ENCODE assay signal across 8 cellular contexts in the genomic region with DNA sequence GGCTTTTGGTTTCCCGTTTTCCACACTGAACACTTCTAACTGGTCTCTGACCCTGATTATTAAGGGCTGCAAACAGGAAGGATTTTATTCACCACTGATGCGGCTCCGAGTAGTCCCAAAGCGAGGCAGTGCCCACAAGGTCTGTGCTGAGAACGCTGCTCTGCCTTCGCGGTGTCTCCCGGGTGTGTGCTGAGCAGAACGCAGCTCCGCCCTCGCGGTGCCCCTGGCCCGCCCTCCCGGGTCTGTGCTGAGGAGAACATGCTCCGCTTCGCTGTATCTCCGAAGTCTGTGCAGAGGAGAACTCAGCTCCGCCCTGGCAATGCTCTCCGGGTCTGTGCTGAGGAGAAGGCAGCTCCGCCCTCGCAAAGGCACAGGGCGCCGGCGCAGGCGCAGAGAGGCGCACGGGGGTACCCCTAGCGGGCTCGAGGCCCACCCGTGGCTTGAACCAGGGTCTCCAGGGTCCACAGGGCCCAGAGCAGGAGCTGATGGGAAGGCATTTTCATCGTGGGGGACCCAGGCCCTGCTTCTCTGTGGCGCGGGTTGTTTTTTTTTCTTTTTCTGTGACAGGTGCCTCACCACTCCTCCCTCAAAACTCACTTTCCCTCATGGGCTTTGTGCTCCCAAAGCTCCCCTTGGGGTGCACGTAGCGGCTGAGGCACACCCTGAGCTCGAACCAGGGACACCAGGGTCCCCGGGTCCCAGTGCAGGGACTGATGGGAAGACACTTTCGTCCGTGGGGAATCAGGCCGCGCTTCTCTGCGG.
DNase-seq lines count a peak whose midpoint lies in the region; ATAC-seq and TF ChIP-seq lines count a peak whose summit lies in the region.
"Not testable (repeated sequence)": the region's sequence is repeated elsewhere in the genome, so short reads cannot be mapped to it uniquely, and the experiment has no call there.

No MANE protein-coding gene starts in this region.

- TF ChIP-seq CTCF in upper lobe of left lung (IDR thresholded peaks at IDR 0.05): not testable (repeated sequence)

- H3K9me3 Mint-ChIP-seq in memory B cell: not testable (repeated sequence)

- not testable (repeated sequence) for H3K27me3 Mint-ChIP-seq in memory B cell

- not testable (repeated sequence) for H3K36me3 Mint-ChIP-seq in memory B cell

- H3K4me1 Mint-ChIP-seq in memory B cell: not testable (repeated sequence)

- H3K36me3 ChIP-seq in upper lobe of left lung: not testable (repeated sequence)

- TF ChIP-seq EP300 in upper lobe of left lung (IDR thresholded peaks at IDR 0.05): not testable (repeated sequence)

- not testable (repeated sequence) for H3K4me1 ChIP-seq in upper lobe of left lung

- H3K4me3 Mint-ChIP-seq in memory B cell: peak overlapping the region; percentile 96

- H3K27me3 ChIP-seq in upper lobe of left lung: not testable (repeated sequence)

- peak overlapping the region in 2 of 4 donors; percentile 56 to 67 for H3K27ac ChIP-seq in upper lobe of left lung

- WGBS in upper lobe of left lung, 2 donors: 35 to 59% methylated on average over 4 to 8 of the region's 42 CpGs

- ATAC-seq in GM18498 (IDR thresholded peaks at IDR 0.05; ENCODE audit: unreplicated experiment) (peak; percentile 58), memory B cell (ENCODE audit: low read depth) (peak; percentile 71)
- not testable (repeated sequence) for ATAC-seq in upper lobe of left lung (ENCODE audit: low FRiP score in 2 of 2)

- H3K4me3 ChIP-seq in upper lobe of left lung: peak overlapping the region in 3 of 4 donors; percentile 21 to 36 (median 33)

- DNase-seq in MV-4-11 (lab: John Stamatoyannopoulos, UW) (peak; percentile 75), erythroblast (lab: John Stamatoyannopoulos, UW) (peak; percentile 83), memory B cell (ENCODE audit: low spot score in 2 of 2) (peak; percentile 68 to 69), upper lobe of left lung (peak; percentile 87 to 97)
- DNase-seq in activated CD4-positive, CD25-positive, alpha-beta regulatory T cell (lab: John Stamatoyannopoulos, UW): peak; percentile 41 to 76 (median 70)
- peak; percentile 81 for DNase-seq in activated gamma-delta T cell treated with anti-CD3 and anti-CD28 coated beads, Interleukin-2, amount 50 U/mL, for 16 hours (ENCODE audit: low read depth)
- DNase-seq in stimulated activated CD4-positive, alpha-beta T cell treated with anti-CD3 and anti-CD28 coated beads, Interleukin-1b, Interleukin-23, amount 100 ng/mL, for 48 hours: peak; percentile 91

- not testable (repeated sequence) for H3K9me3 ChIP-seq in upper lobe of left lung

- peak; percentile 45 for TF ChIP-seq POLR2A in erythroblast (IDR thresholded peaks at IDR 0.05; ENCODE audit: low read length)
- TF ChIP-seq POLR2A in upper lobe of left lung (IDR thresholded peaks at IDR 0.05): not testable (repeated sequence)

- not testable (repeated sequence) for H3K27ac Mint-ChIP-seq in memory B cell
